ENCODE assay signal across 8 cellular contexts in genomic region chr19:51571599-51571998, GRCh38. TPM values are rescaled to one million over a fixed set of nuclear protein-coding genes. Genes with fewer than 3 reads are reported as not detected.
A peak's percentile ranks its signal among the peaks of the same experiment; 100 is the strongest.
DNase-seq lines count a peak whose midpoint lies in the region; ATAC-seq, FAIRE-seq and TF ChIP-seq lines count a peak whose summit lies in the region.

No MANE protein-coding gene starts in this region.

- H3K27me3 ChIP-seq in K562 (ENCODE audit: control insufficient read depth in 2 of 2, insufficient read depth in 2 of 2, low read length in 2 of 2) (no peaks in the 10 kb centered on the region), lower lobe of right lung (ENCODE audit: low read depth) (no peaks in the 10 kb centered on the region), upper lobe of left lung (no peaks in the 10 kb centered on the region)

- H3K4me3 ChIP-seq in K562, result peak overlapping the region; percentile 71
- H3K4me3 ChIP-seq in lower lobe of right lung, result peak overlapping the region; percentile 64
- peak overlapping the region; percentile 64 to 84 (median 76) for H3K4me3 ChIP-seq in upper lobe of left lung

- peak; percentile 28 for ATAC-seq in K562
- ATAC-seq in lower lobe of right lung, result peak; percentile 12 to 32
- no peak for ATAC-seq in upper lobe of left lung (ENCODE audit: low FRiP score in 2 of 2)
- no peak for ATAC-seq in GM19035 (IDR thresholded peaks at IDR 0.05; ENCODE audit: unreplicated experiment)

- peaks cover 11% of the 10 kb centered on the region for H3K27me3 Mint-ChIP-seq in activated naive CD4-positive, alpha-beta T cell treated with anti-CD3 and anti-CD28 coated beads, Interleukin-2, amount 10 ng/mL, durations not matched to agents 7 days and 5 days

- 0% methylated on average over 8 of the region's 8 CpGs for WGBS in K562 (ENCODE audit: insufficient coverage, low coverage, missing lambda C conversion rate)
- WGBS in upper lobe of left lung, 2 donors, result 3 to 4% methylated on average over 8 of the region's 8 CpGs

- H3K9ac ChIP-seq in K562 (ENCODE audit: insufficient read depth in 1 of 2, low read depth in 2 of 2, low read length in 2 of 2), result peak overlapping the region; percentile 66 to 86; a peak in 3 of 4 replicates

- no peak for TF ChIP-seq RAD21 in K562 (CRISPR knock-in tag; conservative IDR thresholded peaks at IDR 0.05 in 1 of 2, IDR thresholded peaks at IDR 0.05 in 1 of 2)

- peak overlapping the region; percentile 98 for H3K4me3 Mint-ChIP-seq in activated naive CD4-positive, alpha-beta T cell treated with anti-CD3 and anti-CD28 coated beads, Interleukin-2, amount 10 ng/mL, durations not matched to agents 7 days and 5 days

- TF ChIP-seq POLR2A in K562 (conservative IDR thresholded peaks at IDR 0.05), result no peak
- TF ChIP-seq POLR2A in upper lobe of left lung (IDR thresholded peaks at IDR 0.05), result no peak
- no peak for TF ChIP-seq POLR2A in GM12892 (IDR thresholded peaks at IDR 0.05; ENCODE audit: low read depth, low read length)

- TF ChIP-seq CTCF in K562 (IDR thresholded peaks at IDR 0.05 in 2 of 3, conservative IDR thresholded peaks at IDR 0.05 in 1 of 3; ENCODE audit: insufficient read depth in 2 of 3, low read depth in 1 of 3, low read length in 3 of 3) (no peak), lower lobe of right lung (IDR thresholded peaks at IDR 0.05) (no peak), upper lobe of left lung (IDR thresholded peaks at IDR 0.05) (no peak)

- H3K27ac ChIP-seq in K562 (ENCODE audit: extremely low read depth, low read depth, low read length) (peak overlapping the region; percentile 76), lower lobe of right lung (peak overlapping the region; percentile 54), upper lobe of left lung (peak overlapping the region; percentile 67 to 81 (median 79))

- H3K4me2 ChIP-seq in K562 (ENCODE audit: insufficient read depth, low read length), result peak overlapping the region; percentile 97

- no peak for DNase-seq in activated naive CD4-positive, alpha-beta T cell treated with anti-CD3 and anti-CD28 coated beads, Interleukin-2, amount 10 ng/mL, durations not matched to agents 7 days and 5 days
- no peak for DNase-seq in activated naive CD4-positive, alpha-beta T cell treated with anti-CD3 and anti-CD28 coated beads, Interleukin-2, amount 50 U/mL, for 16 hours
- peak in 1 of 4 experiments; percentile 22 for DNase-seq in K562 (ENCODE audit: extremely low read depth in 1 of 4, low spot score in 3 of 4)
- no peak for DNase-seq in lower lobe of right lung
- no peak for DNase-seq in upper lobe of left lung
- no peak for DNase-seq in NCI-H1694 (lab: John Stamatoyannopoulos, UW)
- DNase-seq in GM12892 (ENCODE audit: insufficient read length), result no peak

- H3K4me1 Mint-ChIP-seq in activated naive CD4-positive, alpha-beta T cell treated with anti-CD3 and anti-CD28 coated beads, Interleukin-2, amount 10 ng/mL, durations not matched to agents 7 days and 5 days, result peaks cover 30% of the 10 kb centered on the region

- H3K36me3 ChIP-seq in K562 (ENCODE audit: control insufficient read depth, insufficient read depth, low read length), result peaks cover 39% of the 10 kb centered on the region
- peaks cover 30% of the 10 kb centered on the region for H3K36me3 ChIP-seq in lower lobe of right lung
- peaks cover 0 to 29% (median 6%) of the 10 kb centered on the region in 4 donors for H3K36me3 ChIP-seq in upper lobe of left lung

- H4K20me1 ChIP-seq in K562 (replicated peaks; ENCODE audit: control insufficient read depth, insufficient read depth, low read length), result no peaks in the 10 kb centered on the region

- peaks cover 29% of the 10 kb centered on the region for H3K36me3 Mint-ChIP-seq in activated naive CD4-positive, alpha-beta T cell treated with anti-CD3 and anti-CD28 coated beads, Interleukin-2, amount 10 ng/mL, durations not matched to agents 7 days and 5 days

- H3K9me3 ChIP-seq in K562 (replicated peaks; ENCODE audit: control insufficient read depth, insufficient read depth, low read depth, low read length), result no peaks in the 10 kb centered on the region
- no peaks in the 10 kb centered on the region for H3K9me3 ChIP-seq in lower lobe of right lung
- no peaks in the 10 kb centered on the region for H3K9me3 ChIP-seq in upper lobe of left lung

- H3K79me2 ChIP-seq in K562 (ENCODE audit: control insufficient read depth, insufficient read depth, low read length), result peaks cover 55% of the 10 kb centered on the region

- H3K27ac Mint-ChIP-seq in activated naive CD4-positive, alpha-beta T cell treated with anti-CD3 and anti-CD28 coated beads, Interleukin-2, amount 10 ng/mL, durations not matched to agents 7 days and 5 days, result no peak overlapping the region

- POLR2A ChIA-PET in K562 (lab: Yijun Ruan, JAX), result interaction anchor here (0.7 to 1.9 kb wide), 5 partner anchors 10 to 131 kb away, joined by 3 to 16 read pairs (median 3); no protein-coding TSS in a partner anchor

- intact Hi-C loops in K562 (cut with micrococcal nuclease), result no loop called here
- intact Hi-C loops in lower lobe of right lung (cut with DNase I), result no loop called here

- CTCF ChIA-PET in activated naive CD4-positive, alpha-beta T cell treated with anti-CD3 and anti-CD28 coated beads, Interleukin-2, amount 10 ng/mL, durations not matched to agents 7 days and 5 days (lab: Charles Lee), result no interaction called here
- CTCF ChIA-PET in K562 (lab: Yijun Ruan, JAX; ENCODE audit: low intra/inter-chr PET ratio), result interaction anchor here (1.2 kb wide), 1 partner anchor 99 kb away, joined by 4 read pairs; no protein-coding TSS in a partner anchor

- no peak overlapping the region for H2AFZ ChIP-seq in K562 (ENCODE audit: low read depth, low read length)

- BruUV-seq in K562 (replicated peaks; lab: Mats Ljungman, UMichigan), result TSS peak; percentile 53

- FAIRE-seq in K562 (lab: Jason Lieb, UNC) (no peak), GM12892 (lab: Jason Lieb, UNC) (no peak)

- no peak for TF ChIP-seq EP300 in K562 (IDR thresholded peaks at IDR 0.05; ENCODE audit: low read length)
- TF ChIP-seq EP300 in upper lobe of left lung (IDR thresholded peaks at IDR 0.05), result no peak

- H3K9me1 ChIP-seq in K562 (ENCODE audit: control insufficient read depth, insufficient read depth, low read length), result no peaks in the 10 kb centered on the region

- in situ Hi-C loops in K562 (cut with MboI), result no loop called here

- peaks cover 10 to 49% of the 10 kb centered on the region in 2 experiments for H3K4me1 ChIP-seq in K562 (replicated peaks in 1 of 2; ENCODE audit: control insufficient read depth in 2 of 2, insufficient read depth in 2 of 2, low read length in 2 of 2)
- H3K4me1 ChIP-seq in lower lobe of right lung, result peaks cover 22% of the 10 kb centered on the region
- peaks cover 11 to 18% (median 16%) of the 10 kb centered on the region in 4 donors for H3K4me1 ChIP-seq in upper lobe of left lung

- H3K9me3 Mint-ChIP-seq in activated naive CD4-positive, alpha-beta T cell treated with anti-CD3 and anti-CD28 coated beads, Interleukin-2, amount 10 ng/mL, durations not matched to agents 7 days and 5 days, result no peaks in the 10 kb centered on the region

RNA-seq across cellular contexts. Expression of gene ZNF175, which starts 0.5 kb away (rescaled TPM):
- 53.3 and 97.8 TPM in 2 replicates for total RNA-seq in K562 (2011; cell fraction: chromatin; rRNA removed; ENCODE audit: low replicate concordance)
- 31.9 and 40.5 TPM in 2 replicates for total RNA-seq in K562 (2011; cell fraction: nucleolus; rRNA removed)
- total RNA-seq in K562 (2011; cell fraction: nucleoplasm; rRNA removed), result 60.0 and 79.1 TPM in 2 replicates
- 5.8 and 6.6 TPM in 2 replicates for total RNA-seq in K562 (2014; rRNA removed)
- total RNA-seq in K562 (2014; rRNA removed; fragmentation: Illumina TruSeq; extraction: Trizol), result 19.0 and 22.1 TPM in 2 replicates
- total RNA-seq in K562 (2015; rRNA removed; fragmentation: Illumina TruSeq; extraction: Trizol), result 13.9 and 14.0 TPM in 2 replicates
- 19.5 and 23.7 TPM in 2 replicates for total RNA-seq in K562 (2021)
- polyA plus RNA-seq in K562 (2011; rRNA removed), result 37.1 and 37.9 TPM in 2 replicates
- polyA plus RNA-seq in K562 (2011; cell fraction: cytosol; rRNA removed), result 5.6 and 11.8 TPM in 2 replicates
- 40.2 and 52.7 TPM in 2 replicates for polyA plus RNA-seq in K562 (2011; cell fraction: nucleus; rRNA removed)
- 23.6 and 33.7 TPM in 2 replicates for polyA plus RNA-seq in K562 (2012)
- 17.5 and 21.4 TPM in 2 replicates for polyA plus RNA-seq in K562 (2014; fragmentation: Illumina TruSeq; extraction: Trizol)
- 1 to 10 TPM; 3.7 to 4.4 TPM for polyA plus RNA-seq in K562 (2014; fragmentation: Nextera tagmentation; extraction: Ambion mirVana)
- 11.1 and 12.8 TPM in 2 replicates for polyA plus RNA-seq in K562 (2014; rRNA removed)
- 38.3 and 54.3 TPM in 2 replicates for polyA minus RNA-seq in K562 (2011; rRNA and poly(A)+ RNA removed)
- polyA minus RNA-seq in K562 (2011; cell fraction: cytosol; rRNA and poly(A)+ RNA removed), result 13.5 and 26.7 TPM in 2 replicates
- 19.4 and 42.9 TPM in 2 replicates for polyA minus RNA-seq in K562 (2011; cell fraction: nucleus; rRNA and poly(A)+ RNA removed)
- total RNA-seq in lower lobe of right lung, result 17.1 TPM
- 10 to 100 TPM in 4 of 6 donors, 1 to 10 TPM in 2; 5.3 to 23.3 (median 12.0) TPM for total RNA-seq in upper lobe of left lung
- 5.9 TPM for polyA plus RNA-seq in GM12892 (2012; ENCODE audit: missing spikeins)

RNA-seq across cellular contexts. Expression of gene SIGLEC6, which starts 40.1 kb away (rescaled TPM):
- 0.67 TPM in 1 of 2 replicates, not detected in the other for total RNA-seq in K562 (2011; cell fraction: chromatin; rRNA removed; ENCODE audit: low replicate concordance)
- total RNA-seq in K562 (2011; cell fraction: nucleolus; rRNA removed), result 0.26 and 0.67 TPM in 2 replicates
- 0.46 and 0.51 TPM in 2 replicates for total RNA-seq in K562 (2011; cell fraction: nucleoplasm; rRNA removed)
- total RNA-seq in K562 (2014; rRNA removed), result 1.00 and 1.0 TPM in 2 replicates
- 0.73 TPM in 2 replicates for total RNA-seq in K562 (2014; rRNA removed; fragmentation: Illumina TruSeq; extraction: Trizol)
- total RNA-seq in K562 (2015; rRNA removed; fragmentation: Illumina TruSeq; extraction: Trizol), result 17.5 and 21.9 TPM in 2 replicates
- 0.58 and 0.71 TPM in 2 replicates for total RNA-seq in K562 (2021)
- 0.57 and 1.8 TPM in 2 replicates for polyA plus RNA-seq in K562 (2011; rRNA removed)
- polyA plus RNA-seq in K562 (2011; cell fraction: cytosol; rRNA removed), result 0.49 and 1.0 TPM in 2 replicates
- 1.4 and 2.2 TPM in 2 replicates for polyA plus RNA-seq in K562 (2011; cell fraction: nucleus; rRNA removed)
- polyA plus RNA-seq in K562 (2012), result 7.2 and 41.7 TPM in 2 replicates
- polyA plus RNA-seq in K562 (2014; fragmentation: Illumina TruSeq; extraction: Trizol), result 0.59 and 0.65 TPM in 2 replicates
- under 1 TPM; 0.03 to 0.13 TPM for polyA plus RNA-seq in K562 (2014; fragmentation: Nextera tagmentation; extraction: Ambion mirVana)
- 0.77 and 0.81 TPM in 2 replicates for polyA plus RNA-seq in K562 (2014; rRNA removed)
- 0.81 and 1.6 TPM in 2 replicates for polyA minus RNA-seq in K562 (2011; rRNA and poly(A)+ RNA removed)
- polyA minus RNA-seq in K562 (2011; cell fraction: cytosol; rRNA and poly(A)+ RNA removed), result not detected in 2 replicates
- polyA minus RNA-seq in K562 (2011; cell fraction: nucleus; rRNA and poly(A)+ RNA removed), result 0.27 and 1.4 TPM in 2 replicates
- total RNA-seq in lower lobe of right lung, result 6.5 TPM
- 1 to 10 TPM in 3 of 6 donors, not detected in 3; 7.2 to 7.9 (median 7.8) TPM for total RNA-seq in upper lobe of left lung
- 1.00 TPM for polyA plus RNA-seq in GM12892 (2012; ENCODE audit: missing spikeins)

RNA-seq across cellular contexts. Expression of gene SIGLEC5, which starts 58.6 kb away (rescaled TPM):
- total RNA-seq in K562 (2011; cell fraction: chromatin; rRNA removed; ENCODE audit: low replicate concordance), result not detected in 2 replicates
- not detected in 2 replicates for total RNA-seq in K562 (2011; cell fraction: nucleolus; rRNA removed)
- total RNA-seq in K562 (2011; cell fraction: nucleoplasm; rRNA removed), result not detected in 2 replicates
- total RNA-seq in K562 (2014; rRNA removed) (not detected in 2 replicates), K562 (2014; rRNA removed; fragmentation: Illumina TruSeq; extraction: Trizol) (not detected in 2 replicates), K562 (2015; rRNA removed; fragmentation: Illumina TruSeq; extraction: Trizol) (0.14 TPM in 1 of 2 replicates, not detected in the other), K562 (2021) (not detected in 2 replicates), lower lobe of right lung (3.1 TPM), upper lobe of left lung (1 to 10 TPM in 3 of 6 donors, under 1 TPM in 1, not detected in 2; 0.46 to 9.4 (median 5.7) TPM)
- polyA plus RNA-seq in K562 (2011; rRNA removed) (not detected in 2 replicates), K562 (2014; fragmentation: Illumina TruSeq; extraction: Trizol) (not detected in 2 replicates), K562 (2014; fragmentation: Nextera tagmentation; extraction: Ambion mirVana) (not detected), K562 (2014; rRNA removed) (not detected in 2 replicates)
- polyA plus RNA-seq in K562 (2011; cell fraction: cytosol; rRNA removed), result not detected in 2 replicates
- polyA plus RNA-seq in K562 (2011; cell fraction: nucleus; rRNA removed), result not detected in 2 replicates
- 0.04 TPM in 1 of 2 replicates, not detected in the other for polyA plus RNA-seq in K562 (2012)
- not detected in 2 replicates for polyA minus RNA-seq in K562 (2011; rRNA and poly(A)+ RNA removed)
- not detected in 2 replicates for polyA minus RNA-seq in K562 (2011; cell fraction: cytosol; rRNA and poly(A)+ RNA removed)
- polyA minus RNA-seq in K562 (2011; cell fraction: nucleus; rRNA and poly(A)+ RNA removed), result not detected in 2 replicates
- not detected for polyA plus RNA-seq in GM12892 (2012; ENCODE audit: missing spikeins)

Comparison
In these comparisons a context has a peak if more than half of its experiments do, and no peak if none do; other contexts are left out.
1. ATAC-seq: peak in K562 (single experiment) and lower lobe of right lung (2 of 2); none in upper lobe of left lung (0 of 2) and GM19035 (single experiment).
2. Peak in every context shown above with its lines, with median percentiles within 50 percentile points of each other: H3K27ac ChIP-seq and H3K4me3 ChIP-seq.